ENCODE assay signal across 8 cellular contexts in genomic region chr6:161439093-161439492, GRCh38.
DNase-seq lines count a peak whose midpoint lies in the region; TF ChIP-seq lines count a peak whose summit lies in the region.

No MANE protein-coding gene starts in this region.

- H3K27me3 ChIP-seq in kidney epithelial cell (ENCODE audit: control insufficient read depth, insufficient read depth, low read length) = no peaks in the 10 kb centered on the region

- DNase-seq in AG08395 (ENCODE audit: low spot score) (peak; percentile 91), NCI-H1092 (lab: John Stamatoyannopoulos, UW) (peak; percentile 75), amygdala (lab: John Stamatoyannopoulos, UW) (peak in 54 of 56 donors; percentile 16 to 88 (median 68)), kidney epithelial cell (ENCODE audit: low read depth) (peak; percentile 81), NCI-H187 (lab: John Stamatoyannopoulos, UW) (no peak), NOMO-1 (lab: John Stamatoyannopoulos, UW; ENCODE audit: unreplicated experiment in 2 of 2) (no peak), NCI-H524 treated with DMSO at 0.1 percent for 48 hours (lab: John Stamatoyannopoulos, UW) (no peak)
- no peak for DNase-seq in activated CD8-positive, alpha-beta memory T cell treated with anti-CD3 and anti-CD28 coated beads for 24 hours

- H3K36me3 ChIP-seq in kidney epithelial cell (ENCODE audit: control insufficient read depth, insufficient read depth, low read length) = no peaks in the 10 kb centered on the region

- no peak overlapping the region for H3K4me3 ChIP-seq in kidney epithelial cell (ENCODE audit: low read depth, low read length)

- no peak for TF ChIP-seq CTCF in kidney epithelial cell (IDR thresholded peaks at IDR 0.05; ENCODE audit: insufficient read depth, low read length, poor library complexity, severe bottlenecking)

Comparison
In these comparisons a context has a peak if more than half of its experiments do, and no peak if none do; other contexts are left out.
1. DNase-seq: peak in AG08395 (single experiment), NCI-H1092 (single experiment), amygdala (54 of 56) and kidney epithelial cell (single experiment); none in NCI-H187 (0 of 2), NOMO-1 (0 of 2), NCI-H524 treated with DMSO at 0.1 percent for 48 hours (single experiment) and activated CD8-positive, alpha-beta memory T cell treated with anti-CD3 and anti-CD28 coated beads for 24 hours (single experiment).